Comparison of ENCODE assay signal across 8 cellular contexts in the genomic region with DNA sequence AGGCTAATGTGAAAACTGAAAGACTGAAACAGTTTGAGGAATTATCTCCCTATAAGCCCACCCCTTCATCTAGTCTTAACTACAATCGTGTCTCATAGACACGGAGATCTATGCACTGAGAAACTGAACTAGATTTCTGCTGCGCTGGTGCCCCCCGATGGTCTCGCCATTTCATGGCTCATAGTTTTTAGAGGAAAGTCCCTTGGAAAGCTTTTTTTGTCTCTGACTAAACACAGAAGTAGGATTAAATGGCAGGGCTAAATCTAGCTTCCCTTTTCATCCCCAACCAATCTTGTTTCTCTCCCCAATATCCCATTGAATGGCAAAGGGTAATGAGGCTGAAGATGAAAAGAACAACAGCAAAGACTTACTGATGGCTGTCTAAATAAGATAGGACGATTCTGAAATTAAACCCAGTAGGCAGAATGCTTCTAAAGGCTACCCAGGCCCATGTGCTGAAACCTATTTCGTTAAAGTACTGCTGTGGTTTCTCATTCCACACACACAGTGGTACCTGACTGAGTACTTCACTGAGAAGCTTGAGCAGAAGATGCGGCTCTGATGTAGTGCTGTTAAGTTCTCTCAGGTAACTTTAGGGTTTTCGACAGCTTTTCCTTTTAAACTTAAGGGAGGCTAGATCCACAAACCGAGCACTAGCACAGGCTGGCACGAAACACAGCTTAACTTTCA.
DNase-seq lines count a peak whose midpoint lies in the region; ATAC-seq, FAIRE-seq and TF ChIP-seq lines count a peak whose summit lies in the region.

No MANE protein-coding gene starts in this region.

- TF ChIP-seq EP300 in HepG2 (IDR thresholded peaks at IDR 0.05; ENCODE audit: low read depth in 2 of 2, low read length in 2 of 2) (no peak), HepG2 (CRISPR knock-in tag; IDR thresholded peaks at IDR 0.05; ENCODE audit: borderline replicate concordance) (no peak)

- no peak overlapping the region for H3K4me3 ChIP-seq in HepG2 (replicated peaks in 1 of 3; ENCODE audit: insufficient read depth in 1 of 3, low read depth in 2 of 3, low read length in 3 of 3)

- peak; percentile 77 for TF ChIP-seq CTCF in HepG2 (CRISPR knock-in tag; IDR thresholded peaks at IDR 0.05)

- H3K79me2 ChIP-seq in HepG2 (ENCODE audit: insufficient read depth, low read length) = no peaks in the 10 kb centered on the region

- H3K27ac ChIP-seq in HepG2 (ENCODE audit: extremely low read length, insufficient read depth, low read length) = no peak overlapping the region

- no peak overlapping the region for H2AFZ ChIP-seq in HepG2 (ENCODE audit: low read length)

- H3K4me1 ChIP-seq in HepG2 (ENCODE audit: insufficient read depth, low read length) = peaks cover 18% of the 10 kb centered on the region

- peak overlapping the region; percentile 26; the same call in 1 of the 2 replicates for H3K4me2 ChIP-seq in HepG2 (ENCODE audit: low read depth, low read length)

- no peak for TF ChIP-seq POLR2A in HepG2 (IDR thresholded peaks at IDR 0.05; ENCODE audit: insufficient read depth in 1 of 2, low read depth in 2 of 2, low read length in 2 of 2)

- intact Hi-C loops in HepG2 (cut with micrococcal nuclease; ENCODE audit: unreplicated experiment) (loop anchor here (1.0 kb wide), 1 partner anchor 738 kb away; no protein-coding TSS in a partner anchor), posterior vena cava (cut with DNase I) (no loop called here)

- DNase-seq in SW480 (ENCODE audit: low spot score) = peak; percentile 28
- peak; percentile 53 for DNase-seq in amniotic epithelial cell (ENCODE audit: low read depth)
- DNase-seq in HepG2 (ENCODE audit: low spot score) = peak; percentile 20
- peak; percentile 31 to 53 for DNase-seq in stimulated activated CD8-positive, alpha-beta memory T cell treated with anti-CD3 and anti-CD28 coated beads, Interleukin-7, amount 100 ng/mL, for 4 hours (ENCODE audit: low read depth in 2 of 2)
- no peak for DNase-seq in posterior vena cava (ENCODE audit: low spot score)
- no peak for DNase-seq in GM19238 (ENCODE audit: insufficient read length, low spot score)

- peaks cover 0 to 5% of the 10 kb centered on the region in 2 experiments; a peak in 2 of 5 replicates for H3K27me3 ChIP-seq in HepG2 (ENCODE audit: control insufficient read depth in 1 of 2, insufficient read depth in 2 of 2, low read length in 2 of 2)

- FAIRE-seq in HepG2 (lab: Jason Lieb, UNC) = no peak

- peak; percentile 43; the same call in 1 of the 2 replicates for TF ChIP-seq RAD21 in HepG2 (CRISPR knock-in tag; IDR thresholded peaks at IDR 0.05)

- no peaks in the 10 kb centered on the region for H4K20me1 ChIP-seq in HepG2 (ENCODE audit: insufficient read depth, low read length)

- in situ Hi-C loops in HepG2 (cut with HindIII; ENCODE audit: extremely low pct_ligation_motif_present, low pct_unique_long_range_greater_than_20kb) = loop anchor here (5.0 to 10.0 kb wide), 2 partner anchors 557 to 739 kb away; no protein-coding TSS in a partner anchor

- no TSS peak for BruUV-seq in HepG2 (replicated peaks; lab: Mats Ljungman, UMichigan)

- ATAC-seq in GM18498 (IDR thresholded peaks at IDR 0.05; ENCODE audit: unreplicated experiment) = peak; percentile 65
- ATAC-seq in HG02610 (IDR thresholded peaks at IDR 0.05; ENCODE audit: unreplicated experiment) = peak; percentile 83
- peak; percentile 87 for ATAC-seq in HepG2

- H3K9ac ChIP-seq in HepG2 (ENCODE audit: insufficient read depth, low read depth, low read length) = no peak overlapping the region

- POLR2A ChIA-PET in HepG2 (lab: Yijun Ruan, JAX) = no interaction called here

- H3K9me3 ChIP-seq in HepG2 (ENCODE audit: low read length) = no peaks in the 10 kb centered on the region

- WGBS in HepG2 (ENCODE audit: low lambda C conversion rate) = 21% methylated on average over 11 of the region's 11 CpGs

- CTCF ChIA-PET in HepG2 (lab: Yijun Ruan, JAX; ENCODE audit: low intra/inter-chr PET ratio, low total read pairs) = interaction anchor here (1.3 to 1.4 kb wide), 2 partner anchors 710 to 739 kb away, joined by 4 to 6 read pairs; no protein-coding TSS in a partner anchor

- no peaks in the 10 kb centered on the region for H3K36me3 ChIP-seq in HepG2 (replicated peaks in 1 of 2; ENCODE audit: control insufficient read depth in 1 of 2, insufficient read depth in 2 of 2, low read length in 2 of 2)

TF ChIP-seq in HepG2, 621 proteins besides CTCF, POLR2A, EP300 and RAD21:
- peak; percentile 43; the same call in 1 of the 2 replicates for TF ChIP-seq SMC3 (IDR thresholded peaks at IDR 0.05; ENCODE audit: low read length)
- no peak for TF ChIP-seq HNRNPL (IDR thresholded peaks at IDR 0.05; ENCODE audit: low read depth, low read length)
- no peak for TF ChIP-seq ZNF660 (CRISPR knock-in tag; IDR thresholded peaks at IDR 0.05; ENCODE audit: borderline replicate concordance, low read depth)
- 0 out of 4 replicates have a peak, but pooled peaks of 1 of the 2 experiments have one; percentile 10 for TF ChIP-seq HMGXB4 (CRISPR knock-in tag; IDR thresholded peaks at IDR 0.05; ENCODE audit: borderline replicate concordance in 1 of 2, low read depth in 1 of 2)
- TF ChIP-seq STAG1 (CRISPR knock-in tag; IDR thresholded peaks at IDR 0.05) = peak; percentile 93

Comparison
In these comparisons a context has a peak if more than half of its experiments do, and no peak if none do; other contexts are left out.
1. DNase-seq: peak in SW480 (single experiment), amniotic epithelial cell (single experiment), HepG2 (single experiment) and stimulated activated CD8-positive, alpha-beta memory T cell treated with anti-CD3 and anti-CD28 coated beads, Interleukin-7, amount 100 ng/mL, for 4 hours (2 of 2); none in posterior vena cava (single experiment) and GM19238 (single experiment).
2. Peak in every context shown above with its lines, with median percentiles within 50 percentile points of each other: ATAC-seq.